Comparison of ENCODE assay signal across 13 cellular contexts in genomic region chr10:17175551-17175950, GRCh38. TPM values are rescaled to one million over a fixed set of nuclear protein-coding genes. Genes with fewer than 3 reads are reported as not detected.
DNase-seq lines count a peak whose midpoint lies in the region; ATAC-seq and TF ChIP-seq lines count a peak whose summit lies in the region.
"Had no signal": no experiment of that assay in that cellular context is flagged by ENCODE, and none has a peak within 500 bp of the region (broad histone marks: within the 10 kb centered on the region; RNA-seq: fewer than 3 reads in every experiment).

No MANE protein-coding gene starts in this region.

- no peak overlapping the region for H3K27ac ChIP-seq in CD4-positive, CD25-positive, alpha-beta regulatory T cell (ENCODE audit: insufficient read depth, low read length, poor library complexity, severe bottlenecking)
- peak overlapping the region; percentile 24 for H3K27ac ChIP-seq in brain microvascular endothelial cell
- H3K27ac ChIP-seq: gastroesophageal sphincter, KMS-11, Peyer's patch had no signal

- H3K4me1 Mint-ChIP-seq in CD4-positive, CD25-positive, alpha-beta regulatory T cell, result peaks cover 0 to 11% (median 6%) of the 10 kb centered on the region in 4 donors
- peaks cover 6 to 8% of the 10 kb centered on the region in 2 donors for H3K4me1 Mint-ChIP-seq in natural killer cell treated with Interleukin-12 subunit alpha and Interleukin-12 subunit beta and Interleukin-15 and Interleukin-18, amount 100 ng/mL, for 72 hours (ENCODE audit: low read depth in 2 of 2)

- H3K36me3 ChIP-seq in CD4-positive, CD25-positive, alpha-beta regulatory T cell (ENCODE audit: control insufficient read depth, insufficient read depth, low read length), result no peaks in the 10 kb centered on the region
- no peaks in the 10 kb centered on the region for H3K36me3 ChIP-seq in brain microvascular endothelial cell (replicated peaks)
- no peaks in the 10 kb centered on the region for H3K36me3 ChIP-seq in BE2C
- H3K36me3 ChIP-seq: gastroesophageal sphincter, Peyer's patch had no signal

- ATAC-seq in CD4-positive, CD25-positive, alpha-beta regulatory T cell (ENCODE audit: low read depth in 2 of 2), result no peak
- peak; percentile 65 for ATAC-seq in HG03432 (IDR thresholded peaks at IDR 0.05; ENCODE audit: unreplicated experiment)
- no peak for ATAC-seq in natural killer cell treated with Interleukin-12 subunit alpha and Interleukin-12 subunit beta and Interleukin-15 and Interleukin-18, amount 100 ng/mL, for 72 hours
- ATAC-seq: gastroesophageal sphincter, HCT116 had no signal

- no peaks in the 10 kb centered on the region for H3K4me1 ChIP-seq in CD4-positive, CD25-positive, alpha-beta regulatory T cell (ENCODE audit: control insufficient read depth, insufficient read depth, low read length, poor library complexity, severe bottlenecking)
- no peaks in the 10 kb centered on the region for H3K4me1 ChIP-seq in BE2C
- H3K4me1 ChIP-seq: gastroesophageal sphincter had no signal

- H3K9me3 ChIP-seq in CD4-positive, CD25-positive, alpha-beta regulatory T cell (ENCODE audit: control insufficient read depth in 2 of 2, low read length in 2 of 2), result no peaks in the 10 kb centered on the region
- H3K9me3 ChIP-seq in BE2C, result no peaks in the 10 kb centered on the region
- H3K9me3 ChIP-seq: gastroesophageal sphincter, Peyer's patch had no signal

- DNase-seq in CD4-positive, CD25-positive, alpha-beta regulatory T cell, result peak in 1 of 3 donors; percentile 5
- peak; percentile 46 for DNase-seq in brain microvascular endothelial cell
- DNase-seq in natural killer cell treated with Interleukin-12 subunit alpha and Interleukin-12 subunit beta and Interleukin-15 and Interleukin-18, amount 100 ng/mL, for 72 hours (ENCODE audit: low spot score), result no peak
- no peak for DNase-seq in GM20000 (ENCODE audit: low spot score)
- no peak for DNase-seq in inferior parietal cortex (ENCODE audit: extremely low spot score)
- no peak for DNase-seq in BE2C
- no peak for DNase-seq in 8988T
- DNase-seq: Peyer's patch; stimulated activated CD8-positive, alpha-beta memory T cell treated with anti-CD3 and anti-CD28 coated beads, Interleukin-4, amount 100 ng/mL, for 48 hours had no signal

- peak overlapping the region in 2 of 3 donors; percentile 13 to 89 for H3K27ac Mint-ChIP-seq in CD4-positive, CD25-positive, alpha-beta regulatory T cell
- H3K27ac Mint-ChIP-seq in natural killer cell treated with Interleukin-12 subunit alpha and Interleukin-12 subunit beta and Interleukin-15 and Interleukin-18, amount 100 ng/mL, for 72 hours, result peak overlapping the region in 1 of 2 donors; percentile 74

- no peak for TF ChIP-seq CTCF in brain microvascular endothelial cell (IDR thresholded peaks at IDR 0.05; ENCODE audit: low read depth, low read length, missing control alignments)
- no peak for TF ChIP-seq CTCF in GM20000 (IDR thresholded peaks at IDR 0.05; ENCODE audit: extremely low read depth, missing control alignments)
- TF ChIP-seq CTCF in BE2C (IDR thresholded peaks at IDR 0.05; ENCODE audit: low read depth, low read length), result no peak

- no peak overlapping the region for H3K4me3 ChIP-seq in CD4-positive, CD25-positive, alpha-beta regulatory T cell (ENCODE audit: low read depth, low read length)
- H3K4me3 ChIP-seq in brain microvascular endothelial cell (ENCODE audit: low read depth, low read length) (no peak overlapping the region), BE2C (ENCODE audit: low read depth, low read length) (no peak overlapping the region)
- H3K4me3 ChIP-seq: Peyer's patch had no signal

- H3K36me3 Mint-ChIP-seq in CD4-positive, CD25-positive, alpha-beta regulatory T cell, result peaks cover 12% of the 10 kb centered on the region
- no peaks in the 10 kb centered on the region for H3K36me3 Mint-ChIP-seq in natural killer cell treated with Interleukin-12 subunit alpha and Interleukin-12 subunit beta and Interleukin-15 and Interleukin-18, amount 100 ng/mL, for 72 hours

- no peaks in the 10 kb centered on the region for H3K27me3 ChIP-seq in CD4-positive, CD25-positive, alpha-beta regulatory T cell (ENCODE audit: control insufficient read depth, insufficient read depth, low read length)
- H3K27me3 ChIP-seq in brain microvascular endothelial cell (replicated peaks) (no peaks in the 10 kb centered on the region), BE2C (no peaks in the 10 kb centered on the region)
- H3K27me3 ChIP-seq: gastroesophageal sphincter, Peyer's patch had no signal

- H3K4me3 Mint-ChIP-seq in CD4-positive, CD25-positive, alpha-beta regulatory T cell, result peak overlapping the region in 1 of 4 donors; percentile 67
- peak overlapping the region; percentile 15 for H3K4me3 Mint-ChIP-seq in natural killer cell treated with Interleukin-12 subunit alpha and Interleukin-12 subunit beta and Interleukin-15 and Interleukin-18, amount 100 ng/mL, for 72 hours

- H3K27me3 Mint-ChIP-seq in CD4-positive, CD25-positive, alpha-beta regulatory T cell, result no peaks in the 10 kb centered on the region
- H3K27me3 Mint-ChIP-seq in natural killer cell treated with Interleukin-12 subunit alpha and Interleukin-12 subunit beta and Interleukin-15 and Interleukin-18, amount 100 ng/mL, for 72 hours, result no peaks in the 10 kb centered on the region

- H3K9me3 Mint-ChIP-seq in CD4-positive, CD25-positive, alpha-beta regulatory T cell, result no peaks in the 10 kb centered on the region
- no peaks in the 10 kb centered on the region for H3K9me3 Mint-ChIP-seq in natural killer cell treated with Interleukin-12 subunit alpha and Interleukin-12 subunit beta and Interleukin-15 and Interleukin-18, amount 100 ng/mL, for 72 hours

- in situ Hi-C loops in brain microvascular endothelial cell (cut with HindIII; ENCODE audit: low pct_ligation_motif_present, low sequenced_read_pairs), result no loop called here

RNA-seq across cellular contexts. Expression of gene TRDMT1, which starts 25.9 kb away (rescaled TPM):
- 12.2 TPM for total RNA-seq in CD4-positive, CD25-positive, alpha-beta regulatory T cell
- 1 to 10 TPM; 5.8 to 8.6 (median 7.2) TPM for polyA plus RNA-seq in CD4-positive, CD25-positive, alpha-beta regulatory T cell
- total RNA-seq in natural killer cell treated with Interleukin-12 subunit alpha and Interleukin-12 subunit beta and Interleukin-15 and Interleukin-18, amount 100 ng/mL, for 72 hours, result 10 to 100 TPM in 1 of 2 donors, 1 to 10 TPM in 1; 8.1 to 15.2 TPM
- polyA plus RNA-seq in BE2C (2012; ENCODE audit: insufficient read depth, insufficient read length, low read depth), result 3.5 TPM

RNA-seq across cellular contexts. Expression of gene CUBN, which starts 45.9 kb away (rescaled TPM):
- 4.7 TPM for total RNA-seq in CD4-positive, CD25-positive, alpha-beta regulatory T cell
- under 1 TPM; 0.01 to 0.30 (median 0.13) TPM for polyA plus RNA-seq in CD4-positive, CD25-positive, alpha-beta regulatory T cell
- 1 to 10 TPM; 1.1 to 1.6 TPM for total RNA-seq in natural killer cell treated with Interleukin-12 subunit alpha and Interleukin-12 subunit beta and Interleukin-15 and Interleukin-18, amount 100 ng/mL, for 72 hours
- polyA plus RNA-seq in BE2C (2012; ENCODE audit: insufficient read depth, insufficient read length, low read depth), result 1.7 TPM

RNA-seq across cellular contexts. Expression of gene VIM, which starts 52.5 kb away (rescaled TPM):
- 1,005 TPM for total RNA-seq in CD4-positive, CD25-positive, alpha-beta regulatory T cell
- polyA plus RNA-seq in CD4-positive, CD25-positive, alpha-beta regulatory T cell, result 100 to 1,000 TPM; 430 to 556 (median 487) TPM
- total RNA-seq in natural killer cell treated with Interleukin-12 subunit alpha and Interleukin-12 subunit beta and Interleukin-15 and Interleukin-18, amount 100 ng/mL, for 72 hours, result 100 to 1,000 TPM; 587 to 647 TPM
- 149 TPM for polyA plus RNA-seq in BE2C (2012; ENCODE audit: insufficient read depth, insufficient read length, low read depth)
